Comparison of ENCODE assay signal across 2 cellular contexts in the genomic region with DNA sequence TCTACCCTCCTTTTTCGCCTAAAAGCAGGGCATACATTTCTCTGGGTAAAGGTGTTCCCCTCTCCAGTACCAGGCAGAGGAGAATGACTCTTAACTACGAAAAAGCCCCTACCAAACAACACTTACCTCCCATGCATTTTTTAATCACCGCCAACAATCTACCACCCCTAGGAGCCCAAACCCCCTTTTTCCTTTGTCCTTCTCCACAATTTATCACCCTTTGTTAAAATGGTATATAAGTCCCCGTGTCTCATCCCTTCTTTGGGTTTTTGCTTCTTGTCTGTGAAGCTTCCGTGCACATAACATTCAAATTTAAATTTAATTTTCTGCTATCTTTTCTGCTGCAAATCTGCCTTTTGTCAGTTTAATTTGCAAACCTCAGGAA.
TF ChIP-seq lines count a peak whose summit lies in the region.

No MANE protein-coding gene starts in this region.

TF ChIP-seq in GM23338, 12 proteins besides CTCF, POLR2A, EP300 and RAD21:
- TF ChIP-seq, protein P1, sequence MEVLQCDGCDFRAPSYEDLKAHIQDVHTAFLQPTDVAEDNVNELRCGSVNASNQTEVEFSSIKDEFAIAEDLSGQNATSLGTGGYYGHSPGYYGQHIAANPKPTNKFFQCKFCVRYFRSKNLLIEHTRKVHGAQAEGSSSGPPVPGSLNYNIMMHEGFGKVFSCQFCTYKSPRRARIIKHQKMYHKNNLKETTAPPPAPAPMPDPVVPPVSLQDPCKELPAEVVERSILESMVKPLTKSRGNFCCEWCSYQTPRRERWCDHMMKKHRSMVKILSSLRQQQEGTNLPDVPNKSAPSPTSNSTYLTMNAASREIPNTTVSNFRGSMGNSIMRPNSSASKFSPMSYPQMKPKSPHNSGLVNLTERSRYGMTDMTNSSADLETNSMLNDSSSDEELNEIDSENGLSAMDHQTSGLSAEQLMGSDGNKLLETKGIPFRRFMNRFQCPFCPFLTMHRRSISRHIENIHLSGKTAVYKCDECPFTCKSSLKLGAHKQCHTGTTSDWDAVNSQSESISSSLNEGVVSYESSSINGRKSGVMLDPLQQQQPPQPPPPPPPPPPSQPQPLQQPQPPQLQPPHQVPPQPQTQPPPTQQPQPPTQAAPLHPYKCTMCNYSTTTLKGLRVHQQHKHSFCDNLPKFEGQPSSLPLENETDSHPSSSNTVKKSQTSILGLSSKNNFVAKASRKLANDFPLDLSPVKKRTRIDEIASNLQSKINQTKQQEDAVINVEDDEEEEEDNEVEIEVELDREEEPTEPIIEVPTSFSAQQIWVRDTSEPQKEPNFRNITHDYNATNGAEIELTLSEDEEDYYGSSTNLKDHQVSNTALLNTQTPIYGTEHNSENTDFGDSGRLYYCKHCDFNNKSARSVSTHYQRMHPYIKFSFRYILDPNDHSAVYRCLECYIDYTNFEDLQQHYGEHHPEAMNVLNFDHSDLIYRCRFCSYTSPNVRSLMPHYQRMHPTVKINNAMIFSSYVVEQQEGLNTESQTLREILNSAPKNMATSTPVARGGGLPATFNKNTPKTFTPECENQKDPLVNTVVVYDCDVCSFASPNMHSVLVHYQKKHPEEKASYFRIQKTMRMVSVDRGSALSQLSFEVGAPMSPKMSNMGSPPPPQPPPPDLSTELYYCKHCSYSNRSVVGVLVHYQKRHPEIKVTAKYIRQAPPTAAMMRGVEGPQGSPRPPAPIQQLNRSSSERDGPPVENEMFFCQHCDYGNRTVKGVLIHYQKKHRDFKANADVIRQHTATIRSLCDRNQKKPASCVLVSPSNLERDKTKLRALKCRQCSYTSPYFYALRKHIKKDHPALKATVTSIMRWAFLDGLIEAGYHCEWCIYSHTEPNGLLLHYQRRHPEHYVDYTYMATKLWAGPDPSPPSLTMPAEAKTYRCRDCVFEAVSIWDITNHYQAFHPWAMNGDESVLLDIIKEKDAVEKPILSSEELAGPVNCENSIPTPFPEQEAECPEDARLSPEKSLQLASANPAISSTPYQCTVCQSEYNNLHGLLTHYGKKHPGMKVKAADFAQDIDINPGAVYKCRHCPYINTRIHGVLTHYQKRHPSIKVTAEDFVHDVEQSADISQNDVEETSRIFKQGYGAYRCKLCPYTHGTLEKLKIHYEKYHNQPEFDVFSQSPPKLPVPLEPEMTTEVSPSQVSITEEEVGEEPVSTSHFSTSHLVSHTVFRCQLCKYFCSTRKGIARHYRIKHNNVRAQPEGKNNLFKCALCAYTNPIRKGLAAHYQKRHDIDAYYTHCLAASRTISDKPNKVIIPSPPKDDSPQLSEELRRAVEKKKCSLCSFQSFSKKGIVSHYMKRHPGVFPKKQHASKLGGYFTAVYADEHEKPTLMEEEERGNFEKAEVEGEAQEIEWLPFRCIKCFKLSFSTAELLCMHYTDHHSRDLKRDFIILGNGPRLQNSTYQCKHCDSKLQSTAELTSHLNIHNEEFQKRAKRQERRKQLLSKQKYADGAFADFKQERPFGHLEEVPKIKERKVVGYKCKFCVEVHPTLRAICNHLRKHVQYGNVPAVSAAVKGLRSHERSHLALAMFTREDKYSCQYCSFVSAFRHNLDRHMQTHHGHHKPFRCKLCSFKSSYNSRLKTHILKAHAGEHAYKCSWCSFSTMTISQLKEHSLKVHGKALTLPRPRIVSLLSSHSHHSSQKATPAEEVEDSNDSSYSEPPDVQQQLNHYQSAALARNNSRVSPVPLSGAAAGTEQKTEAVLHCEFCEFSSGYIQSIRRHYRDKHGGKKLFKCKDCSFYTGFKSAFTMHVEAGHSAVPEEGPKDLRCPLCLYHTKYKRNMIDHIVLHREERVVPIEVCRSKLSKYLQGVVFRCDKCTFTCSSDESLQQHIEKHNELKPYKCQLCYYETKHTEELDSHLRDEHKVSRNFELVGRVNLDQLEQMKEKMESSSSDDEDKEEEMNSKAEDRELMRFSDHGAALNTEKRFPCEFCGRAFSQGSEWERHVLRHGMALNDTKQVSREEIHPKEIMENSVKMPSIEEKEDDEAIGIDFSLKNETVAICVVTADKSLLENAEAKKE (CRISPR knock-in tag; IDR thresholded peaks at IDR 0.05) = no peak
- TF ChIP-seq REST (IDR thresholded peaks at IDR 0.05; ENCODE audit: unreplicated experiment) = no peak
- TF ChIP-seq EZH2 (IDR thresholded peaks at IDR 0.05; ENCODE audit: low read depth, unreplicated experiment) = no peak
- TF ChIP-seq NANOG (IDR thresholded peaks at IDR 0.05; ENCODE audit: borderline replicate concordance) = no peak
- TF ChIP-seq, protein P2, sequence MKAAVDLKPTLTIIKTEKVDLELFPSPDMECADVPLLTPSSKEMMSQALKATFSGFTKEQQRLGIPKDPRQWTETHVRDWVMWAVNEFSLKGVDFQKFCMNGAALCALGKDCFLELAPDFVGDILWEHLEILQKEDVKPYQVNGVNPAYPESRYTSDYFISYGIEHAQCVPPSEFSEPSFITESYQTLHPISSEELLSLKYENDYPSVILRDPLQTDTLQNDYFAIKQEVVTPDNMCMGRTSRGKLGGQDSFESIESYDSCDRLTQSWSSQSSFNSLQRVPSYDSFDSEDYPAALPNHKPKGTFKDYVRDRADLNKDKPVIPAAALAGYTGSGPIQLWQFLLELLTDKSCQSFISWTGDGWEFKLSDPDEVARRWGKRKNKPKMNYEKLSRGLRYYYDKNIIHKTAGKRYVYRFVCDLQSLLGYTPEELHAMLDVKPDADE (IDR thresholded peaks at IDR 0.05) = no peak
- no peak for TF ChIP-seq ZNF114 (CRISPR knock-in tag; IDR thresholded peaks at IDR 0.05)
- no peak for TF ChIP-seq STAT1 (IDR thresholded peaks at IDR 0.05; ENCODE audit: unreplicated experiment)
- TF ChIP-seq EZH2phosphoT487 (IDR thresholded peaks at IDR 0.05; ENCODE audit: unreplicated experiment) = no peak
- TF ChIP-seq ZNF331 (CRISPR knock-in tag; IDR thresholded peaks at IDR 0.05; ENCODE audit: low read depth) = no peak
TF ChIP-seq in GM23338: peak in this region for 0.

TF ChIP-seq in IMR-90, 13 proteins besides CTCF, POLR2A, EP300 and RAD21:
- TF ChIP-seq CHD1 (IDR thresholded peaks at IDR 0.05; ENCODE audit: low read depth, low read length) (no peak), NFE2L2 (IDR thresholded peaks at IDR 0.05; ENCODE audit: low read depth, low read length) (no peak), MAZ (IDR thresholded peaks at IDR 0.05; ENCODE audit: borderline replicate concordance, low read depth, low read length) (no peak), RFX5 (IDR thresholded peaks at IDR 0.05; ENCODE audit: low read depth, low read length) (no peak), CEBPB (IDR thresholded peaks at IDR 0.05; ENCODE audit: low read depth, low read length) (no peak), RCOR1 (IDR thresholded peaks at IDR 0.05; ENCODE audit: insufficient replicate concordance, low read length) (no peak)
